Comparison of ENCODE assay signal across 12 cellular contexts in the genomic region with DNA sequence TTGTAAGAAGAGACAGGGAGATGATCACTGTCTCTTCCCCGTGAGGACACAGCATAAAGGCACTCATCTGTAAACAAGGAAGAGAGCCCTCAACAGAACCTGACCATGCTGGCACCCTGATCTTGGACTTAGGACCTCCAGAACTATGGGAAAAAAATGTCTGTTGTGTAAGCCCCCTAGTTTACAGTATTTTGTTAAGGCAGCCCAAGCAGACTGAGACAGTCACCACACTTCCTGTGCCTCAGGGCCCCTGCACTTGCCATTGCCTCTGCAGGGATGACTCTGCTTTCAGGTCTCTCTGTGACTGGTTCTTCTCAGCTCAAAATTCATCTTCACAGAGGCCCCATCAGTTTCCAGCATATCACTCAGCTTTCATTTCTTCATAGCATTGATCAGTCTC.
DNase-seq lines count a peak whose midpoint lies in the region; ATAC-seq and TF ChIP-seq lines count a peak whose summit lies in the region.
"Had no signal": no experiment of that assay in that cellular context is flagged by ENCODE, and none has a peak within 500 bp of the region (broad histone marks: within the 10 kb centered on the region; RNA-seq: fewer than 3 reads in every experiment).

No MANE protein-coding gene starts in this region.

- no peak for TF ChIP-seq EP300 in sigmoid colon (IDR thresholded peaks at IDR 0.05)

- no peak overlapping the region for H3K4me3 ChIP-seq in DND-41 (ENCODE audit: low read depth in 1 of 2, low read length in 2 of 2)
- no peak overlapping the region for H3K4me3 ChIP-seq in sigmoid colon

- 92 to 98% methylated on average over 1 of the region's 1 CpG for WGBS in sigmoid colon, 2 donors

- ATAC-seq in DND-41 (ENCODE audit: insufficient read depth, low read depth) (peak; percentile 74; the same call in 2 of the 3 replicates), foreskin keratinocyte (peak; percentile 31), omental fat pad (ENCODE audit: low FRiP score) (no peak), GM21717 (IDR thresholded peaks at IDR 0.05; ENCODE audit: unreplicated experiment) (no peak)
- ATAC-seq: HCT116 had no signal

- TF ChIP-seq CTCF in DND-41 (IDR thresholded peaks at IDR 0.05; ENCODE audit: borderline replicate concordance, extremely low read depth, low read length, poor library complexity, severe bottlenecking) = no peak
- no peak for TF ChIP-seq CTCF in foreskin keratinocyte (conservative IDR thresholded peaks at IDR 0.05)
- no peak for TF ChIP-seq CTCF in omental fat pad (IDR thresholded peaks at IDR 0.05)
- TF ChIP-seq CTCF in sigmoid colon (IDR thresholded peaks at IDR 0.05) = no peak

- H3K27ac ChIP-seq in DND-41 (ENCODE audit: low read length) (no peak overlapping the region), foreskin keratinocyte (no peak overlapping the region), sigmoid colon (no peak overlapping the region)
- H3K27ac ChIP-seq: HL-60 had no signal

- no peaks in the 10 kb centered on the region for H3K27me3 ChIP-seq in DND-41 (ENCODE audit: insufficient read depth, low read length, poor library complexity)
- no peaks in the 10 kb centered on the region for H3K27me3 ChIP-seq in foreskin keratinocyte
- H3K27me3 ChIP-seq in sigmoid colon = no peaks in the 10 kb centered on the region

- H3K4me2 ChIP-seq in DND-41 (ENCODE audit: insufficient read depth, low read length) = no peak overlapping the region

- H3K4me1 ChIP-seq in DND-41 (ENCODE audit: insufficient read depth, low read length) (0 out of 2 replicates have a peak, but pooled peaks cover 4% of the 10 kb centered on the region), foreskin keratinocyte (no peaks in the 10 kb centered on the region), sigmoid colon (no peaks in the 10 kb centered on the region)

- DNase-seq in DND-41 (peak; percentile 24), EL (peak; percentile 22), M059J (ENCODE audit: low read depth) (peak; percentile 39), foreskin keratinocyte (no peak), omental fat pad (ENCODE audit: low spot score) (no peak), sigmoid colon (no peak)
- DNase-seq: C1 segment of cervical spinal cord; CD4-positive, alpha-beta T cell; DMS79 had no signal

- no peaks in the 10 kb centered on the region for H4K20me1 ChIP-seq in DND-41 (ENCODE audit: insufficient read depth, low read length)

- H2AFZ ChIP-seq in DND-41 (ENCODE audit: low read depth, low read length) = no peak overlapping the region

- no peak overlapping the region for H3K9ac ChIP-seq in DND-41 (ENCODE audit: low read depth, low read length)

- no peaks in the 10 kb centered on the region for H3K36me3 ChIP-seq in DND-41 (ENCODE audit: insufficient read depth, low read length)
- H3K36me3 ChIP-seq in sigmoid colon = no peaks in the 10 kb centered on the region

- no peak for TF ChIP-seq POLR2A in sigmoid colon (IDR thresholded peaks at IDR 0.05)

- intact Hi-C loops in sigmoid colon (cut with DNase I) = no loop called here

- H3K9me3 ChIP-seq in DND-41 (ENCODE audit: insufficient read depth, low read length, severe bottlenecking) = no peaks in the 10 kb centered on the region
- no peaks in the 10 kb centered on the region for H3K9me3 ChIP-seq in sigmoid colon

- no peaks in the 10 kb centered on the region for H3K79me2 ChIP-seq in DND-41 (ENCODE audit: insufficient read depth, low read length)

Comparison
In these comparisons a context has a peak if more than half of its experiments do, and no peak if none do; other contexts are left out.
1. ATAC-seq: peak in DND-41 (single experiment) and foreskin keratinocyte (single experiment); none in omental fat pad (single experiment) and GM21717 (single experiment).
2. DNase-seq: peak in DND-41 (single experiment), EL (single experiment) and M059J (single experiment); none in foreskin keratinocyte (0 of 2), omental fat pad (single experiment) and sigmoid colon (single experiment).